Comparison of ENCODE assay signal across 21 cellular contexts in genomic region chr6:169661357-169661756, GRCh38. TPM values are rescaled to one million over a fixed set of nuclear protein-coding genes. Genes with fewer than 3 reads are reported as not detected.
DNase-seq lines count a peak whose midpoint lies in the region; FAIRE-seq and TF ChIP-seq lines count a peak whose summit lies in the region.
"Had no signal": no experiment of that assay in that cellular context is flagged by ENCODE, and none has a peak within 500 bp of the region (broad histone marks: within the 10 kb centered on the region; RNA-seq: fewer than 3 reads in every experiment).

No MANE protein-coding gene starts in this region.

- peaks cover 1% of the 10 kb centered on the region for H3K9me3 ChIP-seq in endodermal cell (ENCODE audit: control insufficient read depth, low read length)
- H3K9me3 ChIP-seq: A549; BLaER1 treated with 17β-estradiol and CSF1 and Interleukin-3, amounts not matched to agents 10 nM and 100 nM; Caco-2 had no signal

- H3K4me1 Mint-ChIP-seq in endodermal cell (peaks cover 4% of the 10 kb centered on the region), osteocyte (ENCODE audit: unreplicated experiment) (no peaks in the 10 kb centered on the region)
- H3K4me1 Mint-ChIP-seq: B cell had no signal

- TF ChIP-seq CTCF in endodermal cell (conservative IDR thresholded peaks at IDR 0.05) (no peak), osteocyte (IDR thresholded peaks at IDR 0.05) (no peak), D721Med (IDR thresholded peaks at IDR 0.05; ENCODE audit: insufficient read depth, missing control alignments) (no peak)

- H3K27me3 Mint-ChIP-seq in endodermal cell (ENCODE audit: insufficient read depth) (peaks cover 2% of the 10 kb centered on the region), osteocyte (ENCODE audit: unreplicated experiment) (no peaks in the 10 kb centered on the region)
- H3K27me3 Mint-ChIP-seq: B cell; CD4-positive, alpha-beta T cell had no signal

- H3K36me3 Mint-ChIP-seq in endodermal cell (ENCODE audit: low read depth) (peaks cover 71% of the 10 kb centered on the region), osteocyte (ENCODE audit: unreplicated experiment) (peaks cover 28% of the 10 kb centered on the region)

- peak; percentile 15 for DNase-seq in D341Med (ENCODE audit: low spot score)
- DNase-seq in endodermal cell, result peak; percentile 24
- peak; percentile 79 for DNase-seq in osteocyte (ENCODE audit: extremely low spot score, unreplicated experiment)
- DNase-seq in D721Med (ENCODE audit: insufficient read length, low spot score), result no peak
- DNase-seq in NCI-H2107 treated with DMSO at 0.1 percent for 48 hours (lab: John Stamatoyannopoulos, UW; ENCODE audit: unreplicated experiment), result no peak
- DNase-seq in NCI-H128 (lab: John Stamatoyannopoulos, UW; ENCODE audit: unreplicated experiment), result no peak
- DNase-seq: AML-193; Caco-2; Calu3; CD4-positive, alpha-beta T cell; CD8-positive, alpha-beta T cell; DMS79 treated with DMSO at 0.1 percent for 48 hours; GF-D8 had no signal

- H3K27ac Mint-ChIP-seq in endodermal cell (no peak overlapping the region), osteocyte (ENCODE audit: unreplicated experiment) (no peak overlapping the region)
- H3K27ac Mint-ChIP-seq: B cell; CD4-positive, alpha-beta T cell; CD8-positive, alpha-beta T cell had no signal

- H3K4me1 ChIP-seq in endodermal cell (ENCODE audit: control insufficient read depth, insufficient read depth, low read length), result no peaks in the 10 kb centered on the region
- H3K4me1 ChIP-seq: A549, Caco-2 had no signal

- WGBS in endodermal cell (ENCODE audit: insufficient coverage in 1 of 2, insufficient read length in 1 of 2), 2 experiments, result 90 to 95% methylated on average over 5 to 9 of the region's 9 CpGs

- H3K36me3 ChIP-seq in endodermal cell (ENCODE audit: control insufficient read depth, insufficient read depth, low read length), result peaks cover 89% of the 10 kb centered on the region

- H3K27ac ChIP-seq in endodermal cell (ENCODE audit: low read depth, low read length), result no peak overlapping the region
- H3K27ac ChIP-seq: 22Rv1; A549; BLaER1 treated with 17β-estradiol and CSF1 and Interleukin-3, amounts not matched to agents 10 nM and 100 nM; C4-2B had no signal

- H3K27me3 ChIP-seq in endodermal cell (ENCODE audit: control insufficient read depth, insufficient read depth, low read length, poor library complexity, severe bottlenecking), result no peaks in the 10 kb centered on the region
- H3K27me3 ChIP-seq: BLaER1 treated with 17β-estradiol and CSF1 and Interleukin-3, amounts not matched to agents 10 nM and 100 nM had no signal

- no peak overlapping the region for H3K4me3 ChIP-seq in endodermal cell (ENCODE audit: low read length)
- H3K4me3 ChIP-seq: A549; BLaER1 treated with 17β-estradiol and CSF1 and Interleukin-3, amounts not matched to agents 10 nM and 100 nM had no signal

- H3K4me3 Mint-ChIP-seq in endodermal cell (no peak overlapping the region), osteocyte (ENCODE audit: unreplicated experiment) (no peak overlapping the region)
- H3K4me3 Mint-ChIP-seq: B cell; CD4-positive, alpha-beta T cell; CD8-positive, alpha-beta T cell had no signal

- H3K9me3 Mint-ChIP-seq in endodermal cell, result peaks cover 1% of the 10 kb centered on the region
- H3K9me3 Mint-ChIP-seq in osteocyte (ENCODE audit: unreplicated experiment), result no peaks in the 10 kb centered on the region
- H3K9me3 Mint-ChIP-seq: CD4-positive, alpha-beta T cell; CD8-positive, alpha-beta T cell had no signal

- H3K9ac ChIP-seq in endodermal cell (ENCODE audit: extremely low read depth, low read length, poor library complexity, severe bottlenecking), result no peak overlapping the region
- H3K9ac ChIP-seq: BLaER1 treated with 17β-estradiol and CSF1 and Interleukin-3, amounts not matched to agents 10 nM and 100 nM had no signal

- FAIRE-seq in D721Med (lab: Jason Lieb, UNC), result no peak
- FAIRE-seq: A549, G401.6, GM12891, GM19239 had no signal

RNA-seq across cellular contexts. Expression of gene WDR27, which starts 40.5 kb away (rescaled TPM):
- total RNA-seq in endodermal cell (100 to 1,000 TPM in 1 of 2 donors, 10 to 100 TPM in 1; 94.4 to 110 TPM), osteocyte (37.0 and 37.4 TPM in 2 replicates)
- 93.7 TPM for polyA plus RNA-seq in endodermal cell (2013, experiment 1 of 2)
- polyA plus RNA-seq in endodermal cell (2013, experiment 2 of 2), result 75.1 TPM

RNA-seq across cellular contexts. Expression of gene C6orf120, which starts 40.6 kb away (rescaled TPM):
- 10 to 100 TPM; 24.0 to 29.7 TPM for total RNA-seq in endodermal cell
- polyA plus RNA-seq in endodermal cell (2013, experiment 1 of 2), result 36.7 TPM
- 32.7 TPM for polyA plus RNA-seq in endodermal cell (2013, experiment 2 of 2)
- total RNA-seq in osteocyte, result 32.3 and 33.1 TPM in 2 replicates

Comparison
In these comparisons a context has a peak if more than half of its experiments do, and no peak if none do; other contexts are left out.
1. DNase-seq: peak in D341Med (single experiment), endodermal cell (single experiment) and osteocyte (single experiment); none in D721Med (single experiment), NCI-H2107 treated with DMSO at 0.1 percent for 48 hours (single experiment) and NCI-H128 (single experiment).